Comparison of ENCODE assay signal across 19 cellular contexts in genomic region chr19:18996796-18997394, GRCh38. TPM values are rescaled to one million over a fixed set of nuclear protein-coding genes. Genes with fewer than 3 reads are reported as not detected.
"Had no signal": no experiment of that assay in that cellular context is flagged by ENCODE, and none has a peak within 500 bp of the region (broad histone marks: within the 10 kb centered on the region; RNA-seq: fewer than 3 reads in every experiment).

No MANE protein-coding gene starts in this region.

- ATAC-seq: activated CD8-positive, alpha-beta memory T cell treated with anti-CD3 and anti-CD28 coated beads, Interleukin-2, amount 10 ng/mL, durations not matched to agents 7 days and 5 days; activated T-helper 17 cell treated with anti-CD3 and anti-CD28 coated beads, Interleukin-2, amount 50 U/mL, for 72 hours; left colon; lower lobe of right lung; natural killer cell had no signal

- H3K4me1 ChIP-seq: colonic mucosa, tibial artery had no signal

- H3K4me3 ChIP-seq: colonic mucosa, esophagus squamous epithelium, lower lobe of right lung, tibial artery had no signal

- H3K27ac Mint-ChIP-seq: activated B cell treated with CpG ODN at 0.5 μM for 24 hours; activated CD4-positive, alpha-beta memory T cell treated with anti-CD3 and anti-CD28 coated beads, Interleukin-2, amount 10 ng/mL, durations not matched to agents 7 days and 5 days; activated CD8-positive, alpha-beta memory T cell treated with anti-CD3 and anti-CD28 coated beads, Interleukin-2, amount 10 ng/mL, durations not matched to agents 7 days and 5 days; activated T-helper 17 cell treated with anti-CD3 and anti-CD28 coated beads, Interleukin-2, amount 50 U/mL, for 72 hours; T-helper 2 cell treated with Interferon-gamma antibody and Interleukin-4, amounts not matched to agents 5 μg/mL and 100 μg/mL, for 36 hours had no signal

- H3K4me3 Mint-ChIP-seq: activated B cell treated with CpG ODN at 0.5 μM for 24 hours; activated CD4-positive, alpha-beta memory T cell treated with anti-CD3 and anti-CD28 coated beads, Interleukin-2, amount 10 ng/mL, durations not matched to agents 7 days and 5 days; activated CD8-positive, alpha-beta memory T cell treated with anti-CD3 and anti-CD28 coated beads, Interleukin-2, amount 10 ng/mL, durations not matched to agents 7 days and 5 days; activated T-helper 17 cell treated with anti-CD3 and anti-CD28 coated beads, Interleukin-2, amount 50 U/mL, for 72 hours; natural killer cell; T-helper 2 cell treated with Interferon-gamma antibody and Interleukin-4, amounts not matched to agents 5 μg/mL and 100 μg/mL, for 36 hours had no signal

- H3K27me3 Mint-ChIP-seq: activated B cell treated with CpG ODN at 0.5 μM for 24 hours; activated CD4-positive, alpha-beta memory T cell treated with anti-CD3 and anti-CD28 coated beads, Interleukin-2, amount 10 ng/mL, durations not matched to agents 7 days and 5 days; activated CD8-positive, alpha-beta memory T cell treated with anti-CD3 and anti-CD28 coated beads, Interleukin-2, amount 10 ng/mL, durations not matched to agents 7 days and 5 days; activated T-helper 17 cell treated with anti-CD3 and anti-CD28 coated beads, Interleukin-2, amount 50 U/mL, for 72 hours had no signal

- DNase-seq: activated B cell treated with CpG ODN at 0.5 μM for 24 hours; activated CD4-positive, alpha-beta memory T cell treated with anti-CD3 and anti-CD28 coated beads, Interleukin-2, amount 10 ng/mL, durations not matched to agents 7 days and 5 days; activated CD4-positive, alpha-beta T cell treated with anti-CD3 and anti-CD28 coated beads for 4 hours; activated CD8-positive, alpha-beta memory T cell treated with anti-CD3 and anti-CD28 coated beads, Interleukin-2, amount 10 ng/mL, durations not matched to agents 7 days and 5 days; activated naive CD4-positive, alpha-beta T cell; anterior cingulate cortex; brain microvascular endothelial cell; central memory CD4-positive, alpha-beta T cell; colonic mucosa; esophagus squamous epithelium; left colon; lower lobe of right lung; natural killer cell; stimulated activated CD4-positive, alpha-beta T cell treated with anti-CD3 and anti-CD28 coated beads, Interleukin-1b, Interleukin-23, amount 100 ng/mL, for 48 hours; stimulated activated CD8-positive, alpha-beta memory T cell treated with anti-CD3 and anti-CD28 coated beads, Interleukin-4, amount 100 ng/mL, for 48 hours; stimulated activated naive CD4-positive, alpha-beta T cell treated with Interleukin-2 at 50 U/mL for 16 hours; tibial artery had no signal

- H3K9me3 Mint-ChIP-seq: activated B cell treated with CpG ODN at 0.5 μM for 24 hours; activated CD4-positive, alpha-beta memory T cell treated with anti-CD3 and anti-CD28 coated beads, Interleukin-2, amount 10 ng/mL, durations not matched to agents 7 days and 5 days; activated T-helper 17 cell treated with anti-CD3 and anti-CD28 coated beads, Interleukin-2, amount 50 U/mL, for 72 hours; natural killer cell; T-helper 2 cell treated with Interferon-gamma antibody and Interleukin-4, amounts not matched to agents 5 μg/mL and 100 μg/mL, for 36 hours had no signal

- H3K4me1 Mint-ChIP-seq: activated B cell treated with CpG ODN at 0.5 μM for 24 hours had no signal

- H3K27ac ChIP-seq: brain microvascular endothelial cell, colonic mucosa, esophagus squamous epithelium, lower lobe of right lung, tibial artery had no signal

- H3K27me3 ChIP-seq: brain microvascular endothelial cell, colonic mucosa, esophagus squamous epithelium, tibial artery had no signal

- H3K9me3 ChIP-seq: colonic mucosa, esophagus squamous epithelium, lower lobe of right lung, tibial artery had no signal

RNA-seq across cellular contexts. Expression of gene HOMER3, which starts 55.9 kb away (rescaled TPM):
- total RNA-seq: activated CD4-positive, alpha-beta memory T cell treated with anti-CD3 and anti-CD28 coated beads, Interleukin-2, amount 10 ng/mL, durations not matched to agents 7 days and 5 days had no signal
